Comparison of ENCODE assay signal across 8 cellular contexts in the genomic region with DNA sequence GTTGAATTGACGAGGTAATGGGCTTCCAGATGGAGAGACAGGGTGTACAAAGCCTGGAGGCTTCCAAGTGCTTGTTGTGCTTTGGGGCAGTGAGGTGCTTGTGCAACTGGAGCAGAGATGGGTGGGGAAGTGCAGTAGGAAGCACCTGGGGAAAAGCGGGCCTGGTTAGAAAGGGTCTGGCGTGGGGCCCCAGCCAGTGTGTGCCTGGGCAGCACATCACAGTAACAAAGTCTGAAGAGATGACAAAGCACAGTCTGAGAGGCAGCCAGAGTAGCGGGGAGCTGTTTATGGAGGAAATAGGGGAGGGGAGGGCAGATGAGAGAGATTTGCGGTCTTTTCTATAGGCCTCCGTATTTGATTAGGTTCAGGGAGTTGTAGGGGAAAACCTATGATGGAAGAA. TPM values are rescaled to one million over a fixed set of nuclear protein-coding genes. Genes with fewer than 3 reads are reported as not detected.
A peak's percentile ranks its signal among the peaks of the same experiment; 100 is the strongest.
DNase-seq lines count a peak whose midpoint lies in the region; ATAC-seq and TF ChIP-seq lines count a peak whose summit lies in the region.
"Had no signal": no experiment of that assay in that cellular context is flagged by ENCODE, and none has a peak within 500 bp of the region (broad histone marks: within the 10 kb centered on the region; RNA-seq: fewer than 3 reads in every experiment).

No MANE protein-coding gene starts in this region.

- CTCF ChIA-PET in CD8-positive, alpha-beta T cell (lab: Charles Lee): interaction anchor here (0.8 to 4.4 kb wide), 16 partner anchors 10 to 345 kb away, joined by 3 to 77 read pairs (median 9); a partner anchor contains a TSS
- CTCF ChIA-PET in RWPE1 (lab: Yijun Ruan, JAX): interaction anchor here (0.8 to 2.4 kb wide), 10 partner anchors 15 to 339 kb away, joined by 3 to 18 read pairs (median 4); a partner anchor contains a TSS

- H3K4me3 ChIP-seq in CD8-positive, alpha-beta T cell (ENCODE audit: low read depth, low read length): no peak overlapping the region

- no peaks in the 10 kb centered on the region for H3K9me3 ChIP-seq in CD8-positive, alpha-beta T cell (ENCODE audit: low read length)

- DNase-seq in CD8-positive, alpha-beta T cell: no peak
- no peak for DNase-seq in RWPE1 (ENCODE audit: low spot score)
- no peak for DNase-seq in activated naive CD8-positive, alpha-beta T cell treated with anti-CD3 and anti-CD28 coated beads, Interleukin-2, amount 10 ng/mL, durations not matched to agents 7 days and 5 days
- no peak for DNase-seq in natural killer cell
- DNase-seq in DMS114 treated with DMSO at 0.1 percent for 48 hours (lab: John Stamatoyannopoulos, UW; ENCODE audit: unreplicated experiment): no peak
- DNase-seq in erythroblast (lab: John Stamatoyannopoulos, UW): no peak
- DNase-seq: NCI-H2029 had no signal

- H3K4me3 Mint-ChIP-seq in CD8-positive, alpha-beta T cell: peak overlapping the region; percentile 35
- H3K4me3 Mint-ChIP-seq in activated naive CD8-positive, alpha-beta T cell treated with anti-CD3 and anti-CD28 coated beads, Interleukin-2, amount 10 ng/mL, durations not matched to agents 7 days and 5 days: peak overlapping the region; percentile 33
- H3K4me3 Mint-ChIP-seq in natural killer cell: no peak overlapping the region

- no peaks in the 10 kb centered on the region for H3K27me3 ChIP-seq in CD8-positive, alpha-beta T cell (ENCODE audit: insufficient read depth, low read length)

- POLR2A ChIA-PET in CD8-positive, alpha-beta T cell (lab: Charles Lee): no interaction called here
- POLR2A ChIA-PET in RWPE1 (lab: Yijun Ruan, JAX; ENCODE audit: low non-redundant PET): no interaction called here
- POLR2A ChIA-PET in activated naive CD8-positive, alpha-beta T cell treated with anti-CD3 and anti-CD28 coated beads, Interleukin-2, amount 10 ng/mL, durations not matched to agents 7 days and 5 days (lab: Charles Lee): interaction anchor here (0.9 to 2.8 kb wide), 2 partner anchors 16 to 99 kb away, joined by 3 to 9 read pairs; a partner anchor contains a TSS

- no peaks in the 10 kb centered on the region for H3K9me3 Mint-ChIP-seq in CD8-positive, alpha-beta T cell
- H3K9me3 Mint-ChIP-seq in activated naive CD8-positive, alpha-beta T cell treated with anti-CD3 and anti-CD28 coated beads, Interleukin-2, amount 10 ng/mL, durations not matched to agents 7 days and 5 days: no peaks in the 10 kb centered on the region
- H3K9me3 Mint-ChIP-seq in natural killer cell: no peaks in the 10 kb centered on the region

- H3K36me3 Mint-ChIP-seq in CD8-positive, alpha-beta T cell: peaks cover 69% of the 10 kb centered on the region
- peaks cover 21% of the 10 kb centered on the region for H3K36me3 Mint-ChIP-seq in activated naive CD8-positive, alpha-beta T cell treated with anti-CD3 and anti-CD28 coated beads, Interleukin-2, amount 10 ng/mL, durations not matched to agents 7 days and 5 days
- no peaks in the 10 kb centered on the region for H3K36me3 Mint-ChIP-seq in natural killer cell

- H3K4me1 ChIP-seq in CD8-positive, alpha-beta T cell (ENCODE audit: insufficient read depth, low read length): peaks cover 38% of the 10 kb centered on the region

- H3K36me3 ChIP-seq in CD8-positive, alpha-beta T cell (ENCODE audit: insufficient read depth, low read length): peaks cover 5% of the 10 kb centered on the region

- peaks cover 65% of the 10 kb centered on the region for H3K4me1 Mint-ChIP-seq in CD8-positive, alpha-beta T cell (ENCODE audit: low read depth)
- peaks cover 47% of the 10 kb centered on the region for H3K4me1 Mint-ChIP-seq in activated naive CD8-positive, alpha-beta T cell treated with anti-CD3 and anti-CD28 coated beads, Interleukin-2, amount 10 ng/mL, durations not matched to agents 7 days and 5 days
- peaks cover 63 to 66% of the 10 kb centered on the region in 2 donors for H3K4me1 Mint-ChIP-seq in natural killer cell

- TF ChIP-seq POLR2A in erythroblast (IDR thresholded peaks at IDR 0.05; ENCODE audit: low read length): no peak

- H3K27me3 Mint-ChIP-seq in CD8-positive, alpha-beta T cell (ENCODE audit: low read depth): no peaks in the 10 kb centered on the region
- H3K27me3 Mint-ChIP-seq in activated naive CD8-positive, alpha-beta T cell treated with anti-CD3 and anti-CD28 coated beads, Interleukin-2, amount 10 ng/mL, durations not matched to agents 7 days and 5 days: no peaks in the 10 kb centered on the region
- H3K27me3 Mint-ChIP-seq in natural killer cell (ENCODE audit: low read depth in 2 of 2): no peaks in the 10 kb centered on the region

- H3K27ac Mint-ChIP-seq in CD8-positive, alpha-beta T cell: peak overlapping the region; percentile 70
- H3K27ac Mint-ChIP-seq in activated naive CD8-positive, alpha-beta T cell treated with anti-CD3 and anti-CD28 coated beads, Interleukin-2, amount 10 ng/mL, durations not matched to agents 7 days and 5 days: peak overlapping the region; percentile 77
- peak overlapping the region; percentile 13 to 54 for H3K27ac Mint-ChIP-seq in natural killer cell

- TF ChIP-seq CTCF in CD8-positive, alpha-beta T cell (IDR thresholded peaks at IDR 0.05): no peak
- TF ChIP-seq CTCF in RWPE1 (conservative IDR thresholded peaks at IDR 0.05; ENCODE audit: low read depth) (no peak), natural killer cell (IDR thresholded peaks at IDR 0.05) (no peak)

- H3K27ac ChIP-seq in CD8-positive, alpha-beta T cell (ENCODE audit: low read depth, low read length): no peak overlapping the region
- peak overlapping the region; percentile 50 for H3K27ac ChIP-seq in RWPE1

- intact Hi-C loops in CD8-positive, alpha-beta T cell (cut with DNase I, micrococcal nuclease): loop anchor here (1.0 to 5.0 kb wide), 6 partner anchors 16 to 340 kb away; a partner anchor contains a TSS
- intact Hi-C loops in natural killer cell (cut with micrococcal nuclease): loop anchor here (1.0 to 2.0 kb wide), 2 partner anchors 190 to 340 kb away; no protein-coding TSS in a partner anchor

- ATAC-seq in CD8-positive, alpha-beta T cell: peak; percentile 17
- peak; percentile 70 for ATAC-seq in activated naive CD8-positive, alpha-beta T cell treated with anti-CD3 and anti-CD28 coated beads, Interleukin-2, amount 10 ng/mL, durations not matched to agents 7 days and 5 days (ENCODE audit: low read depth)
- ATAC-seq in natural killer cell (no peak), GM21619 (IDR thresholded peaks at IDR 0.05; ENCODE audit: unreplicated experiment) (no peak)

RNA-seq across cellular contexts. Expression of a gene that starts 15.3 kb away (rescaled TPM):
- total RNA-seq in CD8-positive, alpha-beta T cell: 1 to 10 TPM in 1 of 2 experiments, under 1 TPM in 1; 0.60 to 1.1 TPM
- total RNA-seq in activated naive CD8-positive, alpha-beta T cell treated with anti-CD3 and anti-CD28 coated beads, Interleukin-2, amount 10 ng/mL, durations not matched to agents 7 days and 5 days: 1 to 10 TPM; 2.0 to 2.5 TPM
- total RNA-seq in natural killer cell: 1 to 10 TPM; 1.7 to 3.2 (median 2.3) TPM

RNA-seq across cellular contexts. Expression of a gene that starts 15.5 kb away (rescaled TPM):
- total RNA-seq in CD8-positive, alpha-beta T cell: 10 to 100 TPM; 60.8 to 68.8 TPM
- 100 to 1,000 TPM; 126 to 135 TPM for total RNA-seq in activated naive CD8-positive, alpha-beta T cell treated with anti-CD3 and anti-CD28 coated beads, Interleukin-2, amount 10 ng/mL, durations not matched to agents 7 days and 5 days
- total RNA-seq in natural killer cell: 100 to 1,000 TPM; 124 to 136 (median 125) TPM

Comparison
In these comparisons a context has a peak if more than half of its experiments do, and no peak if none do; other contexts are left out.
1. ATAC-seq: peak in CD8-positive, alpha-beta T cell (single experiment) and activated naive CD8-positive, alpha-beta T cell treated with anti-CD3 and anti-CD28 coated beads, Interleukin-2, amount 10 ng/mL, durations not matched to agents 7 days and 5 days (single experiment); none in natural killer cell (0 of 3) and GM21619 (single experiment).
2. Peak in every context shown above with its lines, with median percentiles within 50 percentile points of each other: H3K27ac Mint-ChIP-seq.